In genomic region chr1:99371413-99371812, GRCh38 we compare ENCODE assay signal across 26 cellular contexts.
"Had no signal": no experiment of that assay in that cellular context is flagged by ENCODE, and none has a peak within 500 bp of the region (broad histone marks: within the 10 kb centered on the region; RNA-seq: fewer than 3 reads in every experiment).

No MANE protein-coding gene starts in this region.

- ATAC-seq: activated CD4-positive, alpha-beta T cell treated with anti-CD3 and anti-CD28 coated beads for 36 hours; activated CD4-positive, CD25-positive, alpha-beta regulatory T cell treated with anti-CD3 and anti-CD28 coated beads, Interleukin-2, amount 50 U/mL, for 24 hours; activated CD8-positive, alpha-beta T cell treated with anti-CD3 and anti-CD28 coated beads for 36 hours; activated naive CD8-positive, alpha-beta T cell treated with anti-CD3 and anti-CD28 coated beads, Interleukin-2, amount 50 U/mL, for 24 hours; WTC11 had no signal

- DNase-seq: activated CD4-positive, alpha-beta memory T cell treated with anti-CD3 and anti-CD28 coated beads for 36 hours; activated CD4-positive, alpha-beta T cell treated with anti-CD3 and anti-CD28 coated beads for 1 hour; activated CD4-positive, alpha-beta T cell treated with anti-CD3 and anti-CD28 coated beads for 36 hours; activated CD4-positive, alpha-beta T cell treated with anti-CD3 and anti-CD28 coated beads for 48 hours; activated CD4-positive, alpha-beta T cell treated with anti-CD3 and anti-CD28 coated beads, Interleukin-2, amount 10 ng/mL, durations not matched to agents 7 days and 5 days; activated CD4-positive, CD25-positive, alpha-beta regulatory T cell; activated CD8-positive, alpha-beta memory T cell treated with anti-CD3 and anti-CD28 coated beads, Interleukin-2, amount 50 U/mL, for 48 hours; activated CD8-positive, alpha-beta T cell treated with anti-CD3 and anti-CD28 coated beads for 36 hours; activated effector memory CD4-positive, alpha-beta T cell treated with Interleukin-2 at 50 U/mL for 16 hours; activated gamma-delta T cell; activated naive CD4-positive, alpha-beta T cell treated with anti-CD3 and anti-CD28 coated beads, Interleukin-2, amount 10 ng/mL, durations not matched to agents 7 days and 5 days; activated naive CD4-positive, alpha-beta T cell treated with Interleukin-2 at 50 U/mL for 16 hours; activated naive CD8-positive, alpha-beta T cell treated with anti-CD3 and anti-CD28 coated beads, Interleukin-2, amount 10 ng/mL, durations not matched to agents 7 days and 5 days; activated naive CD8-positive, alpha-beta T cell treated with anti-CD3 and anti-CD28 coated beads, Interleukin-2, amount 50 U/mL, for 24 hours; activated T-cell treated with anti-CD3 and anti-CD28 coated beads, Interleukin-2, amount 50 U/mL, for 24 hours; activated T-cell treated with anti-CD3 and anti-CD28 coated beads, Interleukin-2, amount 50 U/mL, for 48 hours; amygdala; anterior cingulate cortex; caudate nucleus; cerebellar nuclear complex; T-helper 2 cell; T-helper 9 cell; WERI-Rb-1 had no signal

- FAIRE-seq: bronchial epithelial cell had no signal
